1 cellular context compared by ENCODE assay signal in genomic region chr16:50011707-50012106, GRCh38.
TF ChIP-seq lines count a peak whose summit lies in the region.

No MANE protein-coding gene starts in this region.

TF ChIP-seq in SK-N-SH, 30 proteins besides CTCF, POLR2A, EP300 and RAD21 (continued from another document):
- TF ChIP-seq ZBTB33 (IDR thresholded peaks at IDR 0.05; ENCODE audit: borderline replicate concordance, low read depth) (no peak), SMC3 (IDR thresholded peaks at IDR 0.05; ENCODE audit: low read depth, low read length) (no peak), FOXM1 (IDR thresholded peaks at IDR 0.05; ENCODE audit: low read depth) (no peak), FOXJ3 (CRISPR knock-in tag; IDR thresholded peaks at IDR 0.05) (no peak), RXRA (IDR thresholded peaks at IDR 0.05; ENCODE audit: borderline replicate concordance, low read depth) (no peak)
- TF ChIP-seq, protein P1, sequence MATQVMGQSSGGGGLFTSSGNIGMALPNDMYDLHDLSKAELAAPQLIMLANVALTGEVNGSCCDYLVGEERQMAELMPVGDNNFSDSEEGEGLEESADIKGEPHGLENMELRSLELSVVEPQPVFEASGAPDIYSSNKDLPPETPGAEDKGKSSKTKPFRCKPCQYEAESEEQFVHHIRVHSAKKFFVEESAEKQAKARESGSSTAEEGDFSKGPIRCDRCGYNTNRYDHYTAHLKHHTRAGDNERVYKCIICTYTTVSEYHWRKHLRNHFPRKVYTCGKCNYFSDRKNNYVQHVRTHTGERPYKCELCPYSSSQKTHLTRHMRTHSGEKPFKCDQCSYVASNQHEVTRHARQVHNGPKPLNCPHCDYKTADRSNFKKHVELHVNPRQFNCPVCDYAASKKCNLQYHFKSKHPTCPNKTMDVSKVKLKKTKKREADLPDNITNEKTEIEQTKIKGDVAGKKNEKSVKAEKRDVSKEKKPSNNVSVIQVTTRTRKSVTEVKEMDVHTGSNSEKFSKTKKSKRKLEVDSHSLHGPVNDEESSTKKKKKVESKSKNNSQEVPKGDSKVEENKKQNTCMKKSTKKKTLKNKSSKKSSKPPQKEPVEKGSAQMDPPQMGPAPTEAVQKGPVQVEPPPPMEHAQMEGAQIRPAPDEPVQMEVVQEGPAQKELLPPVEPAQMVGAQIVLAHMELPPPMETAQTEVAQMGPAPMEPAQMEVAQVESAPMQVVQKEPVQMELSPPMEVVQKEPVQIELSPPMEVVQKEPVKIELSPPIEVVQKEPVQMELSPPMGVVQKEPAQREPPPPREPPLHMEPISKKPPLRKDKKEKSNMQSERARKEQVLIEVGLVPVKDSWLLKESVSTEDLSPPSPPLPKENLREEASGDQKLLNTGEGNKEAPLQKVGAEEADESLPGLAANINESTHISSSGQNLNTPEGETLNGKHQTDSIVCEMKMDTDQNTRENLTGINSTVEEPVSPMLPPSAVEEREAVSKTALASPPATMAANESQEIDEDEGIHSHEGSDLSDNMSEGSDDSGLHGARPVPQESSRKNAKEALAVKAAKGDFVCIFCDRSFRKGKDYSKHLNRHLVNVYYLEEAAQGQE (IDR thresholded peaks at IDR 0.05; ENCODE audit: low read depth, low read length) = no peak
